8 cellular contexts compared by ENCODE assay signal in the genomic region with DNA sequence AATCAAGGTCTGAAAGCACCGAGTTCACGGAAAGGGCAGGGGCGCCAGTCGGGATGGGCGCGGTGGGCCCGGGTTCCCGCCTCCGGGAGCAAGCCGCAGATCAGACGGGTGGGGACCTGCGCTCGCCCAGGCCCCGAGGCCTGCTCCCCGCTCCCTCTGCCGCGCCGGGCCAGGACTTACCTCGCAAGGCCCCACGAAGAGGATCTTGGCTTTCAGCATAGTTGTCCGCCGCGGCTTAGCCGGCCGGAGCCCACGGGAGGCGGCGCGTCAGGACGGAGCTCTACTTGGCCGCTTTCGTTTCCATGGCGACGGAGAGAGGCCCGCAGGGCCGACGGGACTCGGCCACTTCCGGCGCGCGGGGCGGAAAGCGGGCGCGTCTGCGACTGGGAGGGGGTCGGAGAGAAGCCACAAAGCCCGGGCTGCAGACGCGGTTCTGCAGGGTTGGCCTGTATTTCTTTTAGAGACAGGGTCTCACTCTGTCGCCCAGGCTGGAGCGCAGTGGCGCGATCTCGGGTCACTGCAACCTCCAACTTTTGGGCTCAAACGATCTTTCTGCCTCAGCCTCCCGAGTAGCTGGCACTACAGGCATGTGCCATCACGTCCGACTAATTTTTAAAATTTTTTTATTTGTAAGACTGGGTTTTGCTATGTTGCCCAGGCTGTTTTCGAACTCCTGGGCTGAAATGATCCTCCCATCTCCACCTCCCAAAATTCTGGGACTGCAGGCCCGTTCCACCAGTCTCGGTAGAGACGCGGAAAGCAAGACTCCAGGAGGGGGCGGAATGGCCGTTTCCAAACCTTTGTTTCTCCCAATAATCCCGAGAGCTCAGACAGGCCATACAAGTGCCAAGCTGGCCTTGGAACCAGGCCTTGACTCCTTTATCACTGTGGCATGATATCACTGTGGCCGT. TPM values are rescaled to one million over a fixed set of nuclear protein-coding genes. Genes with fewer than 3 reads are reported as not detected.
DNase-seq lines count a peak whose midpoint lies in the region; ATAC-seq and TF ChIP-seq lines count a peak whose summit lies in the region.

IFT22 (minus strand) TSS at position 322 of the 911 bp plus-strand sequence; CDS start at position 219, 103 bp downstream.

- no peak for TF ChIP-seq EP300 in esophagus muscularis mucosa (IDR thresholded peaks at IDR 0.05)

- H3K9ac ChIP-seq in PC-3 (ENCODE audit: low read length) = peak within 1 kb of the TSS; percentile 86

- H3F3A ChIP-seq in PC-3 (ENCODE audit: low read length, unreplicated experiment) = no peaks in the 10 kb centered on the region

- H4K20me1 ChIP-seq in PC-3 (ENCODE audit: low read length) = no peaks in the 10 kb centered on the region

- H3K27ac ChIP-seq in PC-3 (ENCODE audit: low read length) = 0 out of 2 replicates have a peak within 1 kb of the TSS, but pooled peaks have one; percentile 21
- H3K27ac ChIP-seq in esophagus muscularis mucosa (replicated peaks in 1 of 4) = peak within 1 kb of the TSS; percentile 78 to 83 (median 79)

- no peaks in the 10 kb centered on the region for H3K9me3 ChIP-seq in PC-3 (ENCODE audit: low read length)
- no peaks in the 10 kb centered on the region for H3K9me3 ChIP-seq in esophagus muscularis mucosa

- TF ChIP-seq CTCF in PC-3 (conservative IDR thresholded peaks at IDR 0.05; ENCODE audit: low read depth, low read length) (no peak; the same call in 1 of the 2 replicates), esophagus muscularis mucosa (IDR thresholded peaks at IDR 0.05) (peak in 2 of 3 experiments; percentile 19 to 23)

- POLR2A ChIA-PET in PC-3 (lab: Charles Lee; ENCODE audit: unreplicated experiment) = interaction anchor here (0.6 to 0.7 kb wide), 4 partner anchors 32 to 1484 kb away, joined by 4 to 5 read pairs (median 4); no protein-coding TSS in a partner anchor

- peak within 1 kb of the TSS; percentile 93 for H2AFZ ChIP-seq in PC-3 (ENCODE audit: low read length)

- DNase-seq in DMS153 treated with DMSO at 0.1 percent for 48 hours (lab: John Stamatoyannopoulos, UW; ENCODE audit: unreplicated experiment) (peak; percentile 77), KBM-7 (peak; percentile 90), PC-3 (peak; percentile 90), esophagus muscularis mucosa (ENCODE audit: extremely low spot score) (peak; percentile 95), myocyte (ENCODE audit: low read depth) (peak; percentile 97)
- peak; percentile 87 to 89 for DNase-seq in activated T-cell treated with anti-CD3 and anti-CD28 coated beads, Interleukin-2, amount 50 U/mL, for 48 hours
- DNase-seq in stimulated activated CD8-positive, alpha-beta memory T cell treated with anti-CD3 and anti-CD28 coated beads, Interleukin-7, amount 100 ng/mL, for 4 hours (ENCODE audit: low read depth in 2 of 2) = peak; percentile 74 to 78

- intact Hi-C loops in PC-3 (cut with micrococcal nuclease) = no loop called here
- intact Hi-C loops in esophagus muscularis mucosa (cut with DNase I) = no loop called here

- H3K27me3 ChIP-seq in PC-3 (ENCODE audit: low read length) (no peaks in the 10 kb centered on the region), esophagus muscularis mucosa (no peaks in the 10 kb centered on the region)

- in situ Hi-C loops in KBM-7 (cut with MboI; ENCODE audit: low pct_unique_long_range_greater_than_20kb, low sequenced_read_pairs) = no loop called here

- H3K79me2 ChIP-seq in PC-3 (ENCODE audit: low read length) = no peaks in the 10 kb centered on the region; the same call in 1 of the 2 replicates

- H3K36me3 ChIP-seq in PC-3 (ENCODE audit: low read depth, low read length) (no peaks in the 10 kb centered on the region), esophagus muscularis mucosa (peaks cover 0 to 24% (median 17%) of the 10 kb centered on the region in 4 donors)

- ATAC-seq in GM21576 (IDR thresholded peaks at IDR 0.05; ENCODE audit: unreplicated experiment) = peak; percentile 93
- ATAC-seq in PC-3 = peak; percentile 98

- H3K4me3 ChIP-seq in PC-3 (ENCODE audit: low read length) (peak within 1 kb of the TSS; percentile 96), esophagus muscularis mucosa (peak within 1 kb of the TSS; percentile 79 to 91 (median 84))

- BruUV-seq in PC-3 (replicated peaks; lab: Mats Ljungman, UMichigan) = TSS peak; percentile 94

- peak within 1 kb of the TSS; percentile 98 for H3K4me2 ChIP-seq in PC-3 (ENCODE audit: low read length)

- peaks cover 11% of the 10 kb centered on the region; the same call in 1 of the 2 replicates for H3K4me1 ChIP-seq in PC-3 (ENCODE audit: insufficient read depth, low read length)
- peaks cover 10 to 16% (median 12%) of the 10 kb centered on the region in 4 donors for H3K4me1 ChIP-seq in esophagus muscularis mucosa

- TF ChIP-seq POLR2A in esophagus muscularis mucosa (IDR thresholded peaks at IDR 0.05; ENCODE audit: low read depth) = no peak

- CTCF ChIA-PET in PC-3 (lab: Charles Lee) = interaction anchor here (0.6 to 0.7 kb wide), 3 partner anchors 14 to 185 kb away, joined by 3 to 6 read pairs (median 4); no protein-coding TSS in a partner anchor

- WGBS in esophagus muscularis mucosa = 4% methylated on average over 18 of the region's 69 CpGs

- no peaks in the 10 kb centered on the region for H3K9me2 ChIP-seq in PC-3 (replicated peaks; ENCODE audit: low read length)

RNA-seq across cellular contexts. Expression of gene IFT22, which starts in this region (rescaled TPM):
- total RNA-seq in PC-3 (2014; rRNA removed) (27.1 and 32.8 TPM in 2 replicates), esophagus muscularis mucosa (10 to 100 TPM; 25.2 to 33.1 (median 28.5) TPM), myocyte (28.7 and 28.8 TPM in 2 replicates)
- polyA plus RNA-seq in myocyte (2012) = 71.2 TPM

Comparison
In these comparisons a context has a peak if more than half of its experiments do, and no peak if none do; other contexts are left out.
1. Peak in every context shown above with its lines: DNase-seq, ATAC-seq, H3K4me3 ChIP-seq and H3K27ac ChIP-seq.